ENCODE assay signal across 10 cellular contexts in the genomic region with DNA sequence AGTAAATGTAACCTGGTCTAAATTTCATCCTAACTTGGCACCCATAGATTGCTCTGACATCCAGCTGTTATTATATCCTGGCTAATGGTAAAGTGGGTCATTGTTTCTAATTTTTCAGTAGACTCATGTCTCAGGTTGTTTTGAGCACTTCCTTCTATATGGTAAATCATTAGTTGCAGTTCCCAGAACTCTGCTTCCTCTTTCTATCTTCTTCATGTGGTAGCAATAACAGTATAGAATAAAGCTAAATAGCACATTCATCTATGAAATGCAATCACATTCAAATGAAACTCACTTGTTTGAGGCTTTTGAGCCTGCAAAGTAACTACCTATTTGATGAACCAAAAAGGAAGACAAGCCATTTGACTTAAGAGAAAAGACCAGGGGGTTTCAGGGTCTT.
DNase-seq lines count a peak whose midpoint lies in the region; ATAC-seq and TF ChIP-seq lines count a peak whose summit lies in the region.
"Had no signal": no experiment of that assay in that cellular context is flagged by ENCODE, and none has a peak within 500 bp of the region (broad histone marks: within the 10 kb centered on the region; RNA-seq: fewer than 3 reads in every experiment).

No MANE protein-coding gene starts in this region.

- H3K27me3 ChIP-seq in BLaER1 treated with 17β-estradiol and CSF1 and Interleukin-3, amounts not matched to agents 10 nM and 100 nM: no peaks in the 10 kb centered on the region
- no peaks in the 10 kb centered on the region for H3K27me3 ChIP-seq in prostate gland (replicated peaks; ENCODE audit: insufficient read depth)
- H3K27me3 ChIP-seq: esophagus squamous epithelium had no signal

- DNase-seq in NOMO-1 treated with dmso at 0.1 percent for 144 hours (lab: John Stamatoyannopoulos, UW; ENCODE audit: unreplicated experiment) (peak; percentile 46), RKO (ENCODE audit: low spot score) (no peak), prostate gland (ENCODE audit: low spot score) (no peak)
- no peak for DNase-seq in effector CD8-positive, alpha-beta T cell (lab: John Stamatoyannopoulos, UW)
- DNase-seq: esophagus squamous epithelium, NCI-H2081 had no signal

- intact Hi-C loops in prostate gland (cut with DNase I): no loop called here

- H3K4me2 ChIP-seq in BLaER1 treated with 17β-estradiol and CSF1 and Interleukin-3, amounts not matched to agents 10 nM and 100 nM: peak overlapping the region in 6 of 11 experiments; percentile 25 to 76 (median 56); a peak in 10 of 22 replicates

- H3K4me3 ChIP-seq in BLaER1 treated with 17β-estradiol and CSF1 and Interleukin-3, amounts not matched to agents 10 nM and 100 nM: no peak overlapping the region
- H3K4me3 ChIP-seq in prostate gland: no peak overlapping the region
- H3K4me3 ChIP-seq: esophagus squamous epithelium had no signal

- no peaks in the 10 kb centered on the region for H3K36me3 ChIP-seq in BLaER1 treated with 17β-estradiol and CSF1 and Interleukin-3, amounts not matched to agents 10 nM and 100 nM
- no peaks in the 10 kb centered on the region for H3K36me3 ChIP-seq in prostate gland
- H3K36me3 ChIP-seq: esophagus squamous epithelium had no signal

- H3K27ac ChIP-seq in BLaER1 treated with 17β-estradiol and CSF1 and Interleukin-3, amounts not matched to agents 10 nM and 100 nM: peak overlapping the region in 2 of 11 experiments; percentile 20 to 53; a peak in 3 of 22 replicates
- H3K27ac ChIP-seq in prostate gland: no peak overlapping the region
- H3K27ac ChIP-seq: esophagus squamous epithelium had no signal

- ATAC-seq in GM19328 (IDR thresholded peaks at IDR 0.05; ENCODE audit: unreplicated experiment): peak; percentile 54
- peak; percentile 55 for ATAC-seq in HG03025 (IDR thresholded peaks at IDR 0.05; ENCODE audit: low FRiP score, unreplicated experiment)
- ATAC-seq in GM21360 (IDR thresholded peaks at IDR 0.05; ENCODE audit: unreplicated experiment): no peak

- peaks cover 20 to 57% (median 32%) of the 10 kb centered on the region in 10 experiments for H3K4me1 ChIP-seq in BLaER1 treated with 17β-estradiol and CSF1 and Interleukin-3, amounts not matched to agents 10 nM and 100 nM
- no peaks in the 10 kb centered on the region for H3K4me1 ChIP-seq in prostate gland (replicated peaks)

- peaks cover 0 to 5% (median 0%) of the 10 kb centered on the region in 11 experiments; a peak in 5 of 22 replicates for H3K9me3 ChIP-seq in BLaER1 treated with 17β-estradiol and CSF1 and Interleukin-3, amounts not matched to agents 10 nM and 100 nM (replicated peaks in 1 of 11)
- H3K9me3 ChIP-seq in prostate gland: no peaks in the 10 kb centered on the region
- H3K9me3 ChIP-seq: esophagus squamous epithelium had no signal

- TF ChIP-seq POLR2A in prostate gland (IDR thresholded peaks at IDR 0.05): no peak

- no peaks in the 10 kb centered on the region for H4K20me1 ChIP-seq in BLaER1 treated with 17β-estradiol and CSF1 and Interleukin-3, amounts not matched to agents 10 nM and 100 nM

- TF ChIP-seq CTCF in prostate gland (IDR thresholded peaks at IDR 0.05): no peak

- no peak overlapping the region for H3K9ac ChIP-seq in BLaER1 treated with 17β-estradiol and CSF1 and Interleukin-3, amounts not matched to agents 10 nM and 100 nM
